1 cellular context compared by ENCODE assay signal in the genomic region with DNA sequence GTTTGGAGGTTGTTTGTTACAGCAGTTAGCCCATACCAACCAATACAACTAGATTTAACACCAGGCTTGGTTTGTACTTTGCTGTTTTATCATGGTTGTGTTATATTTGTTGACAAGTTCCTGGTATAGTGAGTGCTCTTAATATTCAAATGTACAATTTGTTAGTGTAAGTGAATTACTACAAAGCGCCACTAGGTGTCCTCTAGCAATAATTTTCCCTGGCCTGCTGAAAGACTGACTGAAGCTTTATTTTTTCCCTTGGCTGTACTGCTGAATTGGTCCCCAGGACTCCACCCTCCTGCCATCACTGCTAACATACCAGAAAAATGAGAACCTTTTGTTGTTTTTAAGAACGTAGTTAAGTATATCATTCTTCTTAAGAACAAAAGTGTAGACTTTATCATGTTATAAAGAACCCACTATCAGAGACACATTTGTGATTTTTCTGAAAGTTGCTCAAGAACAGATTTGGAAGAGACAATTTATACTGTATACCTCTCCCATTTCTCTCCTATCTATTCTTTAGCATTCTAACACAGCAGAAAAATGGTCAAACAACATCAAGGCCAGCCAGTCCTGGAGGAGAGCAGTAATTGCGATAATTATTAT.
TF ChIP-seq lines count a peak whose summit lies in the region.

No MANE protein-coding gene starts in this region.

TF ChIP-seq in H1, 55 proteins besides CTCF, POLR2A, EP300 and RAD21 (continued from another document):
- no peak for TF ChIP-seq MAFK (IDR thresholded peaks at IDR 0.05; ENCODE audit: low read depth, low read length)
- no peak for TF ChIP-seq E2F6 (IDR thresholded peaks at IDR 0.05)
- TF ChIP-seq, protein P1, sequence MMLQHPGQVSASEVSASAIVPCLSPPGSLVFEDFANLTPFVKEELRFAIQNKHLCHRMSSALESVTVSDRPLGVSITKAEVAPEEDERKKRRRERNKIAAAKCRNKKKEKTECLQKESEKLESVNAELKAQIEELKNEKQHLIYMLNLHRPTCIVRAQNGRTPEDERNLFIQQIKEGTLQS (IDR thresholded peaks at IDR 0.05; ENCODE audit: insufficient read depth, low read depth, low read length) = no peak
- TF ChIP-seq SP4 (IDR thresholded peaks at IDR 0.05; ENCODE audit: low read length) = no peak
- TF ChIP-seq YY1 (IDR thresholded peaks at IDR 0.05; ENCODE audit: low read depth, low read length) = no peak
- TF ChIP-seq CHD1 (IDR thresholded peaks at IDR 0.05; ENCODE audit: low read depth, low read length) = no peak
- no peak for TF ChIP-seq KDM4A (IDR thresholded peaks at IDR 0.05; ENCODE audit: low read depth, low read length, severe bottlenecking)
- TF ChIP-seq SIRT6 (IDR thresholded peaks at IDR 0.05; ENCODE audit: low read length) = no peak
- TF ChIP-seq HDAC6 (IDR thresholded peaks at IDR 0.05; ENCODE audit: low read depth, low read length) = no peak
- no peak for TF ChIP-seq FOSL1 (IDR thresholded peaks at IDR 0.05; ENCODE audit: insufficient read depth, low read depth, low read length)
